In the genomic region with DNA sequence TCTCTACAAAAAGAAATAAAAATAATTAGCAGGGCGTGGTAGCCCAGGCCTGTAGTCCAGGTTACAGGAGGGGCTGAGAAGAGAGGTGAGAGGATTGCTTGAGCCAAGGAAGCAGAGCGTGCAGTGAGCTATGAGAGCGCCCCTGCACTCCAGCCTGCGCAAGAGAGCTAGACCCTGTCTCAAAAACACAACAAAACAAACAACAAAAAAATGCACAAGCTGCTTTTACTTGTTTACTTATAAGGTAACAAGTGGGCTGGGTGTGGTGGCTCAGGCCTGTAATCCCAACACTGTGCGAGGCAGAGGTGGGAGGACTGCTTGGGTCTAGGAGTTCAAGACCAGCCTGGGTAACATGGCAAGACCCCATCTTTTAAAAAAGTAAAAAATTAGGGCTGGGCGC, we compare ENCODE assay signal across 1 cellular context.
TF ChIP-seq lines count a peak whose summit lies in the region.

No MANE protein-coding gene starts in this region.

TF ChIP-seq in HCT116, 20 proteins besides CTCF, POLR2A, EP300 and RAD21 (continued from another document):
- TF ChIP-seq, protein P1, sequence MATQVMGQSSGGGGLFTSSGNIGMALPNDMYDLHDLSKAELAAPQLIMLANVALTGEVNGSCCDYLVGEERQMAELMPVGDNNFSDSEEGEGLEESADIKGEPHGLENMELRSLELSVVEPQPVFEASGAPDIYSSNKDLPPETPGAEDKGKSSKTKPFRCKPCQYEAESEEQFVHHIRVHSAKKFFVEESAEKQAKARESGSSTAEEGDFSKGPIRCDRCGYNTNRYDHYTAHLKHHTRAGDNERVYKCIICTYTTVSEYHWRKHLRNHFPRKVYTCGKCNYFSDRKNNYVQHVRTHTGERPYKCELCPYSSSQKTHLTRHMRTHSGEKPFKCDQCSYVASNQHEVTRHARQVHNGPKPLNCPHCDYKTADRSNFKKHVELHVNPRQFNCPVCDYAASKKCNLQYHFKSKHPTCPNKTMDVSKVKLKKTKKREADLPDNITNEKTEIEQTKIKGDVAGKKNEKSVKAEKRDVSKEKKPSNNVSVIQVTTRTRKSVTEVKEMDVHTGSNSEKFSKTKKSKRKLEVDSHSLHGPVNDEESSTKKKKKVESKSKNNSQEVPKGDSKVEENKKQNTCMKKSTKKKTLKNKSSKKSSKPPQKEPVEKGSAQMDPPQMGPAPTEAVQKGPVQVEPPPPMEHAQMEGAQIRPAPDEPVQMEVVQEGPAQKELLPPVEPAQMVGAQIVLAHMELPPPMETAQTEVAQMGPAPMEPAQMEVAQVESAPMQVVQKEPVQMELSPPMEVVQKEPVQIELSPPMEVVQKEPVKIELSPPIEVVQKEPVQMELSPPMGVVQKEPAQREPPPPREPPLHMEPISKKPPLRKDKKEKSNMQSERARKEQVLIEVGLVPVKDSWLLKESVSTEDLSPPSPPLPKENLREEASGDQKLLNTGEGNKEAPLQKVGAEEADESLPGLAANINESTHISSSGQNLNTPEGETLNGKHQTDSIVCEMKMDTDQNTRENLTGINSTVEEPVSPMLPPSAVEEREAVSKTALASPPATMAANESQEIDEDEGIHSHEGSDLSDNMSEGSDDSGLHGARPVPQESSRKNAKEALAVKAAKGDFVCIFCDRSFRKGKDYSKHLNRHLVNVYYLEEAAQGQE (IDR thresholded peaks at IDR 0.05; ENCODE audit: low read depth): no peak
- no peak for TF ChIP-seq EZH2 (IDR thresholded peaks at IDR 0.05)
- no peak for TF ChIP-seq EZH2phosphoT487 (IDR thresholded peaks at IDR 0.05; ENCODE audit: borderline replicate concordance)
- no peak for TF ChIP-seq POLR2AphosphoS5 (IDR thresholded peaks at IDR 0.05; ENCODE audit: low read depth, low read length)
- TF ChIP-seq EGR1 (IDR thresholded peaks at IDR 0.05; ENCODE audit: low read depth): no peak
- TF ChIP-seq ZNF274 (IDR thresholded peaks at IDR 0.05; ENCODE audit: low read depth, low read length): no peak
- no peak for TF ChIP-seq ZFX (IDR thresholded peaks at IDR 0.05)
